Comparison of ENCODE assay signal across 28 cellular contexts in the genomic region with DNA sequence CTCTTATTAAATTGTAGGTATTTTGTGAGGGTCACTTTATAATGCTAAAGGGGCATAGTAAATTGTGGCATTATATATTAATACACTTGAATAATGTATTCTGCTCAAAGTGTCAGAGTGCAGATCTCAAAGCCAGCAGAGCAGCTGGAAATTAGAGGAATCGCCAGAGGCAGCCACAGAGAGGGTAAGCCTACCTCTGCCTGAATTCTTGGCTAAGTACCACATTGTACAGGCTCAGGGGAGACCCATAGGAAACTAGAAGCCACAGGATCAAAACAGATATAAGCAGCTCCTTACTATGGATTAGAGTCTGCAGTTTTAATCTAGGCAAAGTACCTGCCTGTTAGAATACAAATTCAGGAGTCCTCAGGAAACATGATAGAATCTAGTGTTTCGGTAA.
DNase-seq lines count a peak whose midpoint lies in the region; ATAC-seq and TF ChIP-seq lines count a peak whose summit lies in the region.
"Had no signal": no experiment of that assay in that cellular context is flagged by ENCODE, and none has a peak within 500 bp of the region (broad histone marks: within the 10 kb centered on the region; RNA-seq: fewer than 3 reads in every experiment).

No MANE protein-coding gene starts in this region.

- peaks cover 3% of the 10 kb centered on the region; the same call in 1 of the 2 replicates for H3K79me2 ChIP-seq in SK-N-SH (ENCODE audit: insufficient read depth)
- no peaks in the 10 kb centered on the region for H3K79me2 ChIP-seq in mesendoderm (ENCODE audit: control insufficient read depth, insufficient read depth, low read length)

- H3K23ac ChIP-seq in mesendoderm (ENCODE audit: low read length) = no peak overlapping the region

- H3K27ac ChIP-seq in SK-N-SH (ENCODE audit: low read depth in 2 of 2, low read length in 1 of 2) = peak overlapping the region in 1 of 2 experiments; percentile 19; a peak in 1 of 4 replicates
- no peak overlapping the region for H3K27ac ChIP-seq in SJCRH30
- no peak overlapping the region for H3K27ac ChIP-seq in mesendoderm (ENCODE audit: low read depth, low read length)
- H3K27ac ChIP-seq: BLaER1 treated with 17β-estradiol and CSF1 and Interleukin-3, amounts not matched to agents 10 nM and 100 nM; HL-60 had no signal

- no peak for TF ChIP-seq CTCF in SK-N-SH (IDR thresholded peaks at IDR 0.05)

- no peak overlapping the region for H2AK5ac ChIP-seq in mesendoderm (ENCODE audit: low read length)

- H3K9ac ChIP-seq in SK-N-SH (no peak overlapping the region), mesendoderm (ENCODE audit: low read length) (no peak overlapping the region)
- H3K9ac ChIP-seq: BLaER1 treated with 17β-estradiol and CSF1 and Interleukin-3, amounts not matched to agents 10 nM and 100 nM had no signal

- H2BK5ac ChIP-seq in mesendoderm (ENCODE audit: low read length) = no peak overlapping the region

- H3K9me3 ChIP-seq in SK-N-SH = no peaks in the 10 kb centered on the region
- H3K9me3 ChIP-seq in SJCRH30 (replicated peaks) = no peaks in the 10 kb centered on the region
- H3K9me3 ChIP-seq: BLaER1 treated with 17β-estradiol and CSF1 and Interleukin-3, amounts not matched to agents 10 nM and 100 nM had no signal

- H4K8ac ChIP-seq in mesendoderm (ENCODE audit: low read depth, low read length) = no peak overlapping the region

- H4K20me1 ChIP-seq in SK-N-SH (ENCODE audit: insufficient read depth) = no peaks in the 10 kb centered on the region

- no peak overlapping the region for H2BK15ac ChIP-seq in mesendoderm (replicated peaks; ENCODE audit: low read depth)

- peaks cover 5 to 15% of the 10 kb centered on the region in 2 experiments; a peak in 3 of 4 replicates for H3K4me1 ChIP-seq in SK-N-SH (ENCODE audit: control insufficient read depth in 1 of 2, insufficient read depth in 2 of 2, low read depth in 1 of 2, low read length in 1 of 2)
- H3K4me1 ChIP-seq in SJCRH30 = peaks cover 4% of the 10 kb centered on the region; the same call in 1 of the 2 replicates
- peaks cover 2% of the 10 kb centered on the region for H3K4me1 ChIP-seq in mesendoderm (ENCODE audit: control insufficient read depth, low read depth, low read length)

- TF ChIP-seq RAD21 in SK-N-SH (IDR thresholded peaks at IDR 0.05; ENCODE audit: low read length) = no peak

- peaks cover 24% of the 10 kb centered on the region for H3F3A ChIP-seq in SK-N-SH (replicated peaks; ENCODE audit: insufficient read depth)

- no peaks in the 10 kb centered on the region for H3K9me2 ChIP-seq in SK-N-SH

- H3K4me2 ChIP-seq in SK-N-SH (no peak overlapping the region), mesendoderm (ENCODE audit: low read length) (no peak overlapping the region)
- H3K4me2 ChIP-seq: BLaER1 treated with 17β-estradiol and CSF1 and Interleukin-3, amounts not matched to agents 10 nM and 100 nM had no signal

- H3K4ac ChIP-seq in mesendoderm (ENCODE audit: low read depth, low read length) = no peak overlapping the region

- H3K4me3 ChIP-seq in SK-N-SH (ENCODE audit: low read depth in 2 of 2, low read length in 1 of 2) (no peak overlapping the region), SJCRH30 (no peak overlapping the region), mesendoderm (ENCODE audit: low read length) (no peak overlapping the region)
- H3K4me3 ChIP-seq: BLaER1 treated with 17β-estradiol and CSF1 and Interleukin-3, amounts not matched to agents 10 nM and 100 nM; GM12878; K562 had no signal

- H2BK120ac ChIP-seq in mesendoderm (ENCODE audit: low read depth, low read length) = no peak overlapping the region

- H3K27me3 ChIP-seq in SK-N-SH (ENCODE audit: insufficient read depth) (no peaks in the 10 kb centered on the region), SJCRH30 (no peaks in the 10 kb centered on the region), mesendoderm (ENCODE audit: insufficient read depth, low read length, poor library complexity) (no peaks in the 10 kb centered on the region)
- H3K27me3 ChIP-seq: BLaER1 treated with 17β-estradiol and CSF1 and Interleukin-3, amounts not matched to agents 10 nM and 100 nM had no signal

- POLR2A ChIA-PET in SK-N-SH (lab: Yijun Ruan, JAX) = no interaction called here

- no peak for TF ChIP-seq EP300 in SK-N-SH (IDR thresholded peaks at IDR 0.05; ENCODE audit: borderline replicate concordance in 1 of 2, low read depth in 1 of 2, low read length in 1 of 2)

- 88% methylated on average over 2 of the region's 2 CpGs for WGBS in SK-N-SH (ENCODE audit: low lambda C conversion rate)
- no CpG with 5 or more reads among the region's 2 CpGs for WGBS in mesendoderm (ENCODE audit: extremely low coverage, insufficient coverage, low lambda C conversion rate)

- peaks cover 4 to 14% of the 10 kb centered on the region in 2 experiments for H3K36me3 ChIP-seq in SK-N-SH (replicated peaks in 1 of 2; ENCODE audit: control insufficient read depth in 1 of 2, insufficient read depth in 2 of 2, low read length in 1 of 2)
- H3K36me3 ChIP-seq in SJCRH30 = no peaks in the 10 kb centered on the region; the same call in 1 of the 2 replicates
- no peaks in the 10 kb centered on the region for H3K36me3 ChIP-seq in mesendoderm (ENCODE audit: control insufficient read depth, insufficient read depth, low read length)

- peak overlapping the region; percentile 60 for H3K18ac ChIP-seq in mesendoderm (ENCODE audit: low read length)

- DNase-seq in SK-N-SH (peak; percentile 12), SJCRH30 (peak; percentile 10 to 50), mesendoderm (peak; percentile 28), DMS79 (lab: John Stamatoyannopoulos, UW) (no peak), NOMO-1 treated with dmso at 0.1 percent for 144 hours (lab: John Stamatoyannopoulos, UW; ENCODE audit: unreplicated experiment) (no peak)
- DNase-seq: CD4-positive, alpha-beta T cell; DMS53; EL; GDM1; H7; Kasumi-1; MV-4-11; NCI-H1105; NCI-H1436 treated with DMSO at 0.1 percent for 48 hours; NCI-H187 treated with DMSO at 0.1 percent for 48 hours; NCI-H446; NCI-H524 treated with DMSO at 0.1 percent for 48 hours; NCI-H774; Right ventricle myocardium superior; RPMI8226; SW 1271 had no signal

- peak overlapping the region; percentile 62 for H3K56ac ChIP-seq in mesendoderm (ENCODE audit: low read length)

- CTCF ChIA-PET in SK-N-SH (lab: Yijun Ruan, JAX) = interaction anchor here (0.7 to 1.4 kb wide), 2 partner anchors 43 to 216 kb away, joined by 3 to 4 read pairs; no protein-coding TSS in a partner anchor

- no peak overlapping the region for H4K5ac ChIP-seq in mesendoderm (ENCODE audit: low read length)

- H3K79me1 ChIP-seq in mesendoderm (ENCODE audit: low read length) = no peaks in the 10 kb centered on the region

- no peak overlapping the region for H2AFZ ChIP-seq in SK-N-SH (ENCODE audit: low read depth)

- ATAC-seq in SK-N-SH treated with all-trans-retinoic acid at 6 μM for 48 hours = no peak
- ATAC-seq in GM18868 (IDR thresholded peaks at IDR 0.05; ENCODE audit: unreplicated experiment) = no peak
- ATAC-seq: GM12878, HepG2, K562 had no signal

TF ChIP-seq in SK-N-SH, 30 proteins besides CTCF, POLR2A, EP300 and RAD21 (continues in another document):
- TF ChIP-seq FOXM1 (IDR thresholded peaks at IDR 0.05; ENCODE audit: low read depth) = no peak
- TF ChIP-seq, protein P1, sequence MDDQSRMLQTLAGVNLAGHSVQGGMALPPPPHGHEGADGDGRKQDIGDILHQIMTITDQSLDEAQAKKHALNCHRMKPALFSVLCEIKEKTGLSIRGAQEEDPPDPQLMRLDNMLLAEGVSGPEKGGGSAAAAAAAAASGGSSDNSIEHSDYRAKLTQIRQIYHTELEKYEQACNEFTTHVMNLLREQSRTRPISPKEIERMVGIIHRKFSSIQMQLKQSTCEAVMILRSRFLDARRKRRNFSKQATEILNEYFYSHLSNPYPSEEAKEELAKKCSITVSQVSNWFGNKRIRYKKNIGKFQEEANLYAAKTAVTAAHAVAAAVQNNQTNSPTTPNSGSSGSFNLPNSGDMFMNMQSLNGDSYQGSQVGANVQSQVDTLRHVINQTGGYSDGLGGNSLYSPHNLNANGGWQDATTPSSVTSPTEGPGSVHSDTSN (IDR thresholded peaks at IDR 0.05) = no peak

TF ChIP-seq in SK-N-SH treated with all-trans-retinoic acid at 6 μM for 48 hours, 23 proteins besides CTCF, POLR2A, EP300 and RAD21 (continues in another document):
- TF ChIP-seq, protein P2, sequence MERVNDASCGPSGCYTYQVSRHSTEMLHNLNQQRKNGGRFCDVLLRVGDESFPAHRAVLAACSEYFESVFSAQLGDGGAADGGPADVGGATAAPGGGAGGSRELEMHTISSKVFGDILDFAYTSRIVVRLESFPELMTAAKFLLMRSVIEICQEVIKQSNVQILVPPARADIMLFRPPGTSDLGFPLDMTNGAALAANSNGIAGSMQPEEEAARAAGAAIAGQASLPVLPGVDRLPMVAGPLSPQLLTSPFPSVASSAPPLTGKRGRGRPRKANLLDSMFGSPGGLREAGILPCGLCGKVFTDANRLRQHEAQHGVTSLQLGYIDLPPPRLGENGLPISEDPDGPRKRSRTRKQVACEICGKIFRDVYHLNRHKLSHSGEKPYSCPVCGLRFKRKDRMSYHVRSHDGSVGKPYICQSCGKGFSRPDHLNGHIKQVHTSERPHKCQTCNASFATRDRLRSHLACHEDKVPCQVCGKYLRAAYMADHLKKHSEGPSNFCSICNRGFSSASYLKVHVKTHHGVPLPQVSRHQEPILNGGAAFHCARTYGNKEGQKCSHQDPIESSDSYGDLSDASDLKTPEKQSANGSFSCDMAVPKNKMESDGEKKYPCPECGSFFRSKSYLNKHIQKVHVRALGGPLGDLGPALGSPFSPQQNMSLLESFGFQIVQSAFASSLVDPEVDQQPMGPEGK (CRISPR knock-in tag; IDR thresholded peaks at IDR 0.05; ENCODE audit: borderline replicate concordance) = no peak
- TF ChIP-seq ZFP3 (CRISPR knock-in tag; IDR thresholded peaks at IDR 0.05) (no peak), ESRRG (CRISPR knock-in tag; IDR thresholded peaks at IDR 0.05) (no peak), PPARA (CRISPR knock-in tag; IDR thresholded peaks at IDR 0.05; ENCODE audit: borderline replicate concordance) (no peak)
- TF ChIP-seq, protein P3, sequence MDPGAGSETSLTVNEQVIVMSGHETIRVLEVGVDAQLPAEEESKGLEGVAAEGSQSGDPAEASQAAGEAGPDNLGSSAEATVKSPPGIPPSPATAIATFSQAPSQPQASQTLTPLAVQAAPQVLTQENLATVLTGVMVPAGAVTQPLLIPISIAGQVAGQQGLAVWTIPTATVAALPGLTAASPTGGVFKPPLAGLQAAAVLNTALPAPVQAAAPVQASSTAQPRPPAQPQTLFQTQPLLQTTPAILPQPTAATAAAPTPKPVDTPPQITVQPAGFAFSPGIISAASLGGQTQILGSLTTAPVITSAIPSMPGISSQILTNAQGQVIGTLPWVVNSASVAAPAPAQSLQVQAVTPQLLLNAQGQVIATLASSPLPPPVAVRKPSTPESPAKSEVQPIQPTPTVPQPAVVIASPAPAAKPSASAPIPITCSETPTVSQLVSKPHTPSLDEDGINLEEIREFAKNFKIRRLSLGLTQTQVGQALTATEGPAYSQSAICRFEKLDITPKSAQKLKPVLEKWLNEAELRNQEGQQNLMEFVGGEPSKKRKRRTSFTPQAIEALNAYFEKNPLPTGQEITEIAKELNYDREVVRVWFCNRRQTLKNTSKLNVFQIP (CRISPR knock-in tag; IDR thresholded peaks at IDR 0.05; ENCODE audit: borderline replicate concordance, low read depth) = no peak

Comparison
In these comparisons a context has a peak if more than half of its experiments do, and no peak if none do; other contexts are left out.
1. DNase-seq: peak in SK-N-SH (single experiment), SJCRH30 (2 of 2) and mesendoderm (single experiment); none in DMS79 (single experiment) and NOMO-1 treated with dmso at 0.1 percent for 144 hours (single experiment).